15 cellular contexts compared by ENCODE assay signal in genomic region chr19:55250262-55251036, GRCh38. TPM values are rescaled to one million over a fixed set of nuclear protein-coding genes. Genes with fewer than 3 reads are reported as not detected.
DNase-seq lines count a peak whose midpoint lies in the region; ATAC-seq and TF ChIP-seq lines count a peak whose summit lies in the region.
"Had no signal": no experiment of that assay in that cellular context is flagged by ENCODE, and none has a peak within 500 bp of the region (broad histone marks: within the 10 kb centered on the region; RNA-seq: fewer than 3 reads in every experiment).

No MANE protein-coding gene starts in this region.

- no peaks in the 10 kb centered on the region for H3K9me3 Mint-ChIP-seq in effector memory CD8-positive, alpha-beta T cell
- H3K9me3 Mint-ChIP-seq in MCF 10A (ENCODE audit: unreplicated experiment) = no peaks in the 10 kb centered on the region

- DNase-seq in PC-3 (no peak), NCI-H446 treated with DMSO at 0.1 percent for 48 hours (lab: John Stamatoyannopoulos, UW) (no peak), MCF 10A (ENCODE audit: unreplicated experiment) (no peak), NCI-H128 (lab: John Stamatoyannopoulos, UW; ENCODE audit: unreplicated experiment) (no peak)
- no peak for DNase-seq in effector memory CD8-positive, alpha-beta T cell
- DNase-seq: effector CD8-positive, alpha-beta T cell; foreskin melanocyte; GM23248; NCI-H1930; NK-92 treated with Interleukin-12 subunit alpha and Interleukin-12 subunit beta, amount 100 ng/mL, for 24 hours; SHP77 treated with DMSO at 0.1 percent for 48 hours; stimulated activated CD4-positive, alpha-beta T cell treated with anti-CD3 and anti-CD28 coated beads, Interleukin-2, amount 100 ng/mL, for 48 hours had no signal

- no peaks in the 10 kb centered on the region for H3K27me3 Mint-ChIP-seq in effector memory CD8-positive, alpha-beta T cell
- H3K27me3 Mint-ChIP-seq in MCF 10A (ENCODE audit: insufficient read depth, unreplicated experiment) = no peaks in the 10 kb centered on the region

- POLR2A ChIA-PET in PC-3 (lab: Charles Lee; ENCODE audit: unreplicated experiment) (no interaction called here), MCF 10A (lab: Yijun Ruan, JAX) (interaction anchor here (0.6 to 0.9 kb wide), 2 partner anchors 22 to 157 kb away, joined by 3 to 4 read pairs; partner anchors contain the start of genes TMEM86B and UBE2S)

- peak overlapping the region; percentile 78 to 93 for H3K4me3 Mint-ChIP-seq in effector memory CD8-positive, alpha-beta T cell
- H3K4me3 Mint-ChIP-seq in MCF 10A (ENCODE audit: unreplicated experiment) = no peak overlapping the region

- H3K4me1 ChIP-seq in DOHH2 (ENCODE audit: control insufficient read depth, low read length) = peaks cover 42% of the 10 kb centered on the region
- H3K4me1 ChIP-seq in PC-3 (ENCODE audit: insufficient read depth, low read length) = peaks cover 63% of the 10 kb centered on the region

- H3K79me2 ChIP-seq in DOHH2 (ENCODE audit: control insufficient read depth, low read length) = peaks cover 98% of the 10 kb centered on the region
- peaks cover 99% of the 10 kb centered on the region for H3K79me2 ChIP-seq in PC-3 (ENCODE audit: low read length)

- H3K9me3 ChIP-seq in DOHH2 (ENCODE audit: control insufficient read depth, insufficient read depth, low read length) = no peaks in the 10 kb centered on the region
- no peaks in the 10 kb centered on the region for H3K9me3 ChIP-seq in PC-3 (ENCODE audit: low read length)
- H3K9me3 ChIP-seq: mucosa of descending colon had no signal

- BruUV-seq in PC-3 (replicated peaks; lab: Mats Ljungman, UMichigan) (no TSS peak), MCF 10A (replicated peaks; lab: Mats Ljungman, UMichigan) (no TSS peak)

- CTCF ChIA-PET in PC-3 (lab: Charles Lee) = no interaction called here
- CTCF ChIA-PET in MCF 10A (lab: Yijun Ruan, JAX) = no interaction called here

- peaks cover 37% of the 10 kb centered on the region for H3K36me3 Mint-ChIP-seq in effector memory CD8-positive, alpha-beta T cell (ENCODE audit: insufficient read depth)
- H3K36me3 Mint-ChIP-seq in MCF 10A (ENCODE audit: insufficient read depth, unreplicated experiment) = peaks cover 13% of the 10 kb centered on the region

- H2AFZ ChIP-seq in PC-3 (ENCODE audit: low read length) = no peak overlapping the region
- H2AFZ ChIP-seq: GM23248 had no signal

- peak overlapping the region; percentile 99; the same call in 1 of the 2 replicates for H3K4me2 ChIP-seq in DOHH2 (ENCODE audit: low read length)
- H3K4me2 ChIP-seq in PC-3 (ENCODE audit: low read length) = no peak overlapping the region

- H3K4me3 ChIP-seq in DOHH2 (ENCODE audit: low read length) = no peak overlapping the region
- no peak overlapping the region for H3K4me3 ChIP-seq in PC-3 (ENCODE audit: low read length)
- no peak overlapping the region for H3K4me3 ChIP-seq in skin epidermis
- H3K4me3 ChIP-seq: GM23248, mucosa of descending colon had no signal

- H3K27me3 ChIP-seq in DOHH2 (ENCODE audit: control insufficient read depth, low read length) = no peaks in the 10 kb centered on the region
- H3K27me3 ChIP-seq in PC-3 (ENCODE audit: low read length) = no peaks in the 10 kb centered on the region

- intact Hi-C loops in PC-3 (cut with micrococcal nuclease) (no loop called here), MCF 10A (cut with micrococcal nuclease) (no loop called here)

- peaks cover 38% of the 10 kb centered on the region; the same call in 1 of the 2 replicates for H4K20me1 ChIP-seq in DOHH2 (ENCODE audit: control insufficient read depth, insufficient read depth, low read depth, low read length)
- peaks cover 76% of the 10 kb centered on the region for H4K20me1 ChIP-seq in PC-3 (ENCODE audit: low read length)

- H3F3A ChIP-seq in DOHH2 (ENCODE audit: control insufficient read depth, insufficient read depth) (peaks cover 20% of the 10 kb centered on the region), PC-3 (ENCODE audit: low read length, unreplicated experiment) (no peaks in the 10 kb centered on the region)

- peak overlapping the region; percentile 94 to 97 for H3K27ac Mint-ChIP-seq in effector memory CD8-positive, alpha-beta T cell
- H3K27ac Mint-ChIP-seq in MCF 10A (ENCODE audit: low read depth, unreplicated experiment) = no peak overlapping the region

- ATAC-seq in PC-3 = no peak
- no peak for ATAC-seq in effector memory CD8-positive, alpha-beta T cell (replicated peaks)

- no peak overlapping the region for H3K9ac ChIP-seq in PC-3 (ENCODE audit: low read length)
- H3K9ac ChIP-seq: GM23248 had no signal

- peaks cover 94% of the 10 kb centered on the region for H3K36me3 ChIP-seq in DOHH2 (ENCODE audit: control insufficient read depth, low read length)
- peaks cover 19% of the 10 kb centered on the region; the same call in 1 of the 2 replicates for H3K36me3 ChIP-seq in PC-3 (ENCODE audit: low read depth, low read length)

- peaks cover 45 to 62% of the 10 kb centered on the region in 2 donors for H3K4me1 Mint-ChIP-seq in effector memory CD8-positive, alpha-beta T cell (ENCODE audit: low read depth in 2 of 2)
- H3K4me1 Mint-ChIP-seq in MCF 10A (ENCODE audit: insufficient read depth, unreplicated experiment) = peaks cover 24% of the 10 kb centered on the region

- H3K27ac ChIP-seq in DOHH2 (ENCODE audit: low read depth, low read length) = no peak overlapping the region
- H3K27ac ChIP-seq in PC-3 (ENCODE audit: low read length) = peak overlapping the region; percentile 64
- H3K27ac ChIP-seq in skin epidermis = peak overlapping the region in 14 of 21 experiments; percentile 3 to 91 (median 55)
- H3K27ac ChIP-seq: GM23248 had no signal

- no peaks in the 10 kb centered on the region for H3K9me2 ChIP-seq in DOHH2 (replicated peaks; ENCODE audit: control insufficient read depth, low read length)
- H3K9me2 ChIP-seq in PC-3 (replicated peaks; ENCODE audit: low read length) = no peaks in the 10 kb centered on the region

- TF ChIP-seq CTCF in DOHH2 (IDR thresholded peaks at IDR 0.05; ENCODE audit: low read depth, low read length, poor library complexity, severe bottlenecking) (no peak), PC-3 (conservative IDR thresholded peaks at IDR 0.05; ENCODE audit: low read depth, low read length) (no peak), MCF 10A (IDR thresholded peaks at IDR 0.05; ENCODE audit: unreplicated experiment) (no peak)

RNA-seq across cellular contexts. Expression of gene PPP6R1, which starts 8.4 kb away (rescaled TPM):
- total RNA-seq in PC-3 (2014; rRNA removed) (159 and 221 TPM in 2 replicates), MCF 10A (2022) (70.6 and 78.9 TPM in 2 replicates)

RNA-seq across cellular contexts. Expression of gene TMEM86B, which starts 21.9 kb away (rescaled TPM):
- total RNA-seq in PC-3 (2014; rRNA removed) (11.1 and 11.8 TPM in 2 replicates), MCF 10A (2022) (4.2 and 4.7 TPM in 2 replicates)

RNA-seq across cellular contexts. Expression of gene HSPBP1, which starts 29.5 kb away (rescaled TPM):
- total RNA-seq in PC-3 (2014; rRNA removed) (122 and 148 TPM in 2 replicates), MCF 10A (2022) (49.2 and 53.1 TPM in 2 replicates)

RNA-seq across cellular contexts. Expression of gene BRSK1, which starts 33.3 kb away (rescaled TPM):
- total RNA-seq in PC-3 (2014; rRNA removed) (5.1 and 8.7 TPM in 2 replicates), MCF 10A (2022) (3.8 and 5.1 TPM in 2 replicates)

RNA-seq across cellular contexts. Expression of gene PTPRH, which starts 41.1 kb away (rescaled TPM):
- total RNA-seq in PC-3 (2014; rRNA removed) = 8.1 and 10.9 TPM in 2 replicates
- total RNA-seq in MCF 10A (2022) = 0.56 and 2.3 TPM in 2 replicates
